In genomic region chr4:141038428-141038827, GRCh38 we compare ENCODE assay signal across 20 cellular contexts.
DNase-seq lines count a peak whose midpoint lies in the region; ATAC-seq, FAIRE-seq and TF ChIP-seq lines count a peak whose summit lies in the region.
"Had no signal": no experiment of that assay in that cellular context is flagged by ENCODE, and none has a peak within 500 bp of the region (broad histone marks: within the 10 kb centered on the region; RNA-seq: fewer than 3 reads in every experiment).

No MANE protein-coding gene starts in this region.

- no peak overlapping the region for H3K9ac ChIP-seq in muscle layer of colon (ENCODE audit: low read length)
- H3K9ac ChIP-seq: BLaER1 treated with 17β-estradiol and CSF1 and Interleukin-3, amounts not matched to agents 10 nM and 100 nM had no signal

- TF ChIP-seq CTCF in HEK293 (tag by site-specific recombination; IDR thresholded peaks at IDR 0.05) (no peak), bronchial epithelial cell (IDR thresholded peaks at IDR 0.05; ENCODE audit: insufficient read depth, low read length, severe bottlenecking) (no peak)

- CTCF ChIA-PET in HEK293 (lab: Yijun Ruan, JAX): no interaction called here

- H3K4me1 ChIP-seq in HEK293 (ENCODE audit: control insufficient read depth, insufficient read depth, low read length): peaks cover 4% of the 10 kb centered on the region; the same call in 1 of the 2 replicates
- H3K4me1 ChIP-seq in muscle layer of colon (ENCODE audit: insufficient read depth, low read length): peaks cover 34% of the 10 kb centered on the region
- H3K4me1 ChIP-seq: A549; BLaER1 treated with 17β-estradiol and CSF1 and Interleukin-3, amounts not matched to agents 10 nM and 100 nM; Caco-2 had no signal

- POLR2A ChIA-PET in HEK293 (lab: Yijun Ruan, JAX): no interaction called here

- FAIRE-seq in bronchial epithelial cell (lab: Jason Lieb, UNC): peak; percentile 23
- FAIRE-seq: A549, D721Med, G401.6, GM12891, GM19239 had no signal

- H3K4me3 ChIP-seq in HEK293 (ENCODE audit: low read depth, low read length) (no peak overlapping the region), bronchial epithelial cell (ENCODE audit: low read depth, low read length) (no peak overlapping the region), muscle layer of colon (ENCODE audit: low read depth in 1 of 2, low read length in 2 of 2) (no peak overlapping the region)
- H3K4me3 ChIP-seq: A549; BLaER1 treated with 17β-estradiol and CSF1 and Interleukin-3, amounts not matched to agents 10 nM and 100 nM had no signal

- no peaks in the 10 kb centered on the region for H3K27me3 ChIP-seq in bronchial epithelial cell (ENCODE audit: control insufficient read depth, insufficient read depth, low read length)
- no peaks in the 10 kb centered on the region for H3K27me3 ChIP-seq in muscle layer of colon (ENCODE audit: control insufficient read depth in 1 of 2, insufficient read depth in 2 of 2, low read length in 2 of 2)
- H3K27me3 ChIP-seq: BLaER1 treated with 17β-estradiol and CSF1 and Interleukin-3, amounts not matched to agents 10 nM and 100 nM had no signal

- H3K36me3 ChIP-seq in HEK293 (ENCODE audit: control insufficient read depth in 2 of 2, insufficient read depth in 1 of 2, low read length in 2 of 2): no peaks in the 10 kb centered on the region
- H3K36me3 ChIP-seq in bronchial epithelial cell (ENCODE audit: control insufficient read depth, insufficient read depth, low read length): no peaks in the 10 kb centered on the region
- no peaks in the 10 kb centered on the region for H3K36me3 ChIP-seq in muscle layer of colon (ENCODE audit: insufficient read depth, low read length)
- H3K36me3 ChIP-seq: BLaER1 treated with 17β-estradiol and CSF1 and Interleukin-3, amounts not matched to agents 10 nM and 100 nM had no signal

- H3K27ac ChIP-seq in HEK293 (ENCODE audit: extremely low read depth, low read depth, low read length) (no peak overlapping the region), muscle layer of colon (ENCODE audit: low read depth, low read length) (peak overlapping the region; percentile 13)
- H3K27ac ChIP-seq: 22Rv1; A549; BLaER1 treated with 17β-estradiol and CSF1 and Interleukin-3, amounts not matched to agents 10 nM and 100 nM; C4-2B had no signal

- H3K9me3 ChIP-seq in HEK293 (ENCODE audit: control insufficient read depth, insufficient read depth, low read depth, low read length) (no peaks in the 10 kb centered on the region), muscle layer of colon (ENCODE audit: low read length) (no peaks in the 10 kb centered on the region)
- H3K9me3 ChIP-seq: A549, Caco-2 had no signal

- DNase-seq in bronchial epithelial cell (ENCODE audit: low read depth) (no peak), RPMI8226 (no peak)
- DNase-seq: AML-193; Caco-2; Calu3; CD4-positive, alpha-beta T cell; CD8-positive, alpha-beta T cell; DMS79 treated with DMSO at 0.1 percent for 48 hours; GF-D8 had no signal

- ATAC-seq in HG03045 (IDR thresholded peaks at IDR 0.05; ENCODE audit: unreplicated experiment): no peak
- ATAC-seq: A549; CD8-positive, alpha-beta T cell had no signal

TF ChIP-seq in HEK293, 187 proteins besides CTCF, POLR2A, EP300 and RAD21:
- TF ChIP-seq KLF1 (tag by site-specific recombination; IDR thresholded peaks at IDR 0.05) (no peak), ZNF121 (tag by site-specific recombination; IDR thresholded peaks at IDR 0.05) (peak; percentile 68)
